24 cellular contexts compared by ENCODE assay signal in genomic region chr1:193141804-193142203, GRCh38. TPM values are rescaled to one million over a fixed set of nuclear protein-coding genes. Genes with fewer than 3 reads are reported as not detected.
A peak's percentile ranks its signal among the peaks of the same experiment; 100 is the strongest.
DNase-seq lines count a peak whose midpoint lies in the region; ATAC-seq and TF ChIP-seq lines count a peak whose summit lies in the region.
"Had no signal": no experiment of that assay in that cellular context is flagged by ENCODE, and none has a peak within 500 bp of the region (broad histone marks: within the 10 kb centered on the region; RNA-seq: fewer than 3 reads in every experiment).

No MANE protein-coding gene starts in this region.

- intact Hi-C loops in CD4-positive, alpha-beta T cell (cut with DNase I, micrococcal nuclease) = loop anchor here in 1 of 2 experiments (10.0 kb wide), 1 partner anchor 1153 kb away; no protein-coding TSS in a partner anchor

- peak overlapping the region; percentile 16 for H3K27ac Mint-ChIP-seq in CD4-positive, alpha-beta T cell
- peak overlapping the region in 5 of 8 donors; percentile 43 to 83 (median 56) for H3K27ac Mint-ChIP-seq in CD8-positive, alpha-beta memory T cell

- peak; percentile 68 for ATAC-seq in CD4-positive, alpha-beta T cell (ENCODE audit: poor library complexity)
- ATAC-seq in HG03159 (IDR thresholded peaks at IDR 0.05; ENCODE audit: unreplicated experiment) (no peak), foreskin keratinocyte (no peak)
- ATAC-seq: HCT116, Right ventricle myocardium inferior had no signal

- CTCF ChIA-PET in CD4-positive, alpha-beta T cell (lab: Charles Lee) = interaction anchor here (0.9 kb wide), 1 partner anchor 20 kb away, joined by 3 read pairs; no protein-coding TSS in a partner anchor
- CTCF ChIA-PET in CD8-positive, alpha-beta memory T cell (lab: Charles Lee) = interaction anchor here (1.4 kb wide), 1 partner anchor 20 kb away, joined by 4 read pairs; the partner anchor contains the start of gene CDC73

- no peak overlapping the region for H3K23ac ChIP-seq in mesenchymal stem cell (ENCODE audit: low read length in 2 of 2)

- 100% methylated on average over 2 of the region's 3 CpGs for WGBS in mesenchymal stem cell

- H3K27ac ChIP-seq in CD4-positive, alpha-beta T cell (ENCODE audit: low read depth, low read length) = no peak overlapping the region
- no peak overlapping the region for H3K27ac ChIP-seq in CD8-positive, alpha-beta memory T cell (ENCODE audit: low read depth, low read length)
- H3K27ac ChIP-seq in mesenchymal stem cell (ENCODE audit: low read length, poor library complexity, severe bottlenecking) (no peak overlapping the region), foreskin keratinocyte (no peak overlapping the region)
- H3K27ac ChIP-seq: skin epidermis, suprapubic skin had no signal

- H2BK15ac ChIP-seq in mesenchymal stem cell (ENCODE audit: low read depth, poor library complexity, severe bottlenecking) = no peak overlapping the region

- H2BK120ac ChIP-seq in mesenchymal stem cell (ENCODE audit: low read depth, low read length) = no peak overlapping the region

- H3K4me2 ChIP-seq in mesenchymal stem cell (ENCODE audit: low read length, poor library complexity, severe bottlenecking) = no peak overlapping the region

- H3K9me3 ChIP-seq in CD4-positive, alpha-beta T cell (ENCODE audit: control insufficient read depth, low read length) = no peaks in the 10 kb centered on the region
- no peaks in the 10 kb centered on the region for H3K9me3 ChIP-seq in CD8-positive, alpha-beta memory T cell (ENCODE audit: low read length)
- no peaks in the 10 kb centered on the region for H3K9me3 ChIP-seq in mesenchymal stem cell (ENCODE audit: control insufficient read depth, low read length)
- H3K9me3 ChIP-seq: suprapubic skin had no signal

- H3K27me3 ChIP-seq in CD4-positive, alpha-beta T cell (ENCODE audit: control insufficient read depth, insufficient read depth, low read length) = no peaks in the 10 kb centered on the region
- no peaks in the 10 kb centered on the region for H3K27me3 ChIP-seq in CD8-positive, alpha-beta memory T cell (ENCODE audit: insufficient read depth, low read length, poor library complexity, severe bottlenecking)
- H3K27me3 ChIP-seq in mesenchymal stem cell (ENCODE audit: control insufficient read depth in 1 of 2, insufficient read depth in 1 of 2, low read length in 2 of 2) (no peaks in the 10 kb centered on the region), foreskin keratinocyte (no peaks in the 10 kb centered on the region)
- H3K27me3 ChIP-seq: suprapubic skin had no signal

- no peak overlapping the region for H3K4ac ChIP-seq in mesenchymal stem cell (ENCODE audit: low read depth in 1 of 2, low read length in 2 of 2)

- H3K4me1 Mint-ChIP-seq in CD4-positive, alpha-beta T cell (ENCODE audit: low read depth) = peaks cover 46% of the 10 kb centered on the region
- peaks cover 29 to 53% (median 50%) of the 10 kb centered on the region in 3 donors for H3K4me1 Mint-ChIP-seq in CD8-positive, alpha-beta memory T cell

- no peak overlapping the region for H3K18ac ChIP-seq in mesenchymal stem cell (ENCODE audit: low read depth in 1 of 2, low read length in 2 of 2)

- H3K14ac ChIP-seq in mesenchymal stem cell (ENCODE audit: low read length in 2 of 2) = no peak overlapping the region

- no peaks in the 10 kb centered on the region for H3K4me1 ChIP-seq in CD8-positive, alpha-beta memory T cell (ENCODE audit: insufficient read depth, low read length)
- H3K4me1 ChIP-seq in mesenchymal stem cell (ENCODE audit: control insufficient read depth, insufficient read depth, low read depth, low read length) = peaks cover 1% of the 10 kb centered on the region
- H3K4me1 ChIP-seq in foreskin keratinocyte = no peaks in the 10 kb centered on the region
- H3K4me1 ChIP-seq: suprapubic skin had no signal

- peak overlapping the region; percentile 30 for H3K9ac ChIP-seq in mesenchymal stem cell (ENCODE audit: low read length)

- no peak overlapping the region for H3K4me3 Mint-ChIP-seq in CD4-positive, alpha-beta T cell
- no peak overlapping the region for H3K4me3 Mint-ChIP-seq in CD8-positive, alpha-beta memory T cell
- H3K4me3 Mint-ChIP-seq: activated T-cell treated with anti-CD3 and anti-CD28 coated beads, Interleukin-2, amount 50 U/mL, for 4 hours; central memory CD8-positive, alpha-beta T cell; immature natural killer cell had no signal

- no peak overlapping the region for H2BK12ac ChIP-seq in mesenchymal stem cell (ENCODE audit: low read length in 2 of 2)

- POLR2A ChIA-PET in CD4-positive, alpha-beta T cell (lab: Charles Lee) = no interaction called here
- POLR2A ChIA-PET in CD8-positive, alpha-beta memory T cell (lab: Charles Lee) = no interaction called here

- peaks cover 16% of the 10 kb centered on the region for H3K36me3 ChIP-seq in CD8-positive, alpha-beta memory T cell (ENCODE audit: insufficient read depth, low read length)
- peaks cover 15 to 87% of the 10 kb centered on the region in 2 experiments for H3K36me3 ChIP-seq in mesenchymal stem cell (ENCODE audit: control insufficient read depth in 1 of 2, insufficient read depth in 2 of 2, low read depth in 1 of 2, low read length in 2 of 2)

- no peak overlapping the region for H2AK5ac ChIP-seq in mesenchymal stem cell (ENCODE audit: low read length, severe bottlenecking)

- no peak for TF ChIP-seq CTCF in CD4-positive, alpha-beta T cell (IDR thresholded peaks at IDR 0.05)
- no peak for TF ChIP-seq CTCF in foreskin keratinocyte (conservative IDR thresholded peaks at IDR 0.05)

- peaks cover 17% of the 10 kb centered on the region for H3K79me1 ChIP-seq in mesenchymal stem cell (replicated peaks; ENCODE audit: low read length, poor library complexity, severe bottlenecking)

- no peak overlapping the region for H4K91ac ChIP-seq in mesenchymal stem cell (ENCODE audit: low read length)

- H3K9me3 Mint-ChIP-seq in CD4-positive, alpha-beta T cell = no peaks in the 10 kb centered on the region
- no peaks in the 10 kb centered on the region for H3K9me3 Mint-ChIP-seq in CD8-positive, alpha-beta memory T cell
- H3K9me3 Mint-ChIP-seq: activated T-cell treated with anti-CD3 and anti-CD28 coated beads, Interleukin-2, amount 50 U/mL, for 4 hours; central memory CD8-positive, alpha-beta T cell; immature natural killer cell had no signal

- no peak overlapping the region for H2AFZ ChIP-seq in mesenchymal stem cell (ENCODE audit: low read depth, low read length)

- peaks cover 90% of the 10 kb centered on the region for H3K36me3 Mint-ChIP-seq in CD4-positive, alpha-beta T cell (ENCODE audit: low read depth)
- H3K36me3 Mint-ChIP-seq in CD8-positive, alpha-beta memory T cell = peaks cover 15 to 80% (median 29%) of the 10 kb centered on the region in 3 donors

- H2BK5ac ChIP-seq in mesenchymal stem cell (ENCODE audit: low read depth, low read length, poor library complexity, severe bottlenecking) = no peak overlapping the region

- no peak overlapping the region for H3K4me3 ChIP-seq in CD8-positive, alpha-beta memory T cell (ENCODE audit: low read length)
- no peak overlapping the region for H3K4me3 ChIP-seq in mesenchymal stem cell (ENCODE audit: insufficient read depth in 1 of 2, low read depth in 1 of 2, low read length in 2 of 2)
- H3K4me3 ChIP-seq: lung, skin epidermis, suprapubic skin had no signal

- H4K8ac ChIP-seq in mesenchymal stem cell (ENCODE audit: low read length) = no peak overlapping the region

- no peaks in the 10 kb centered on the region for H3K27me3 Mint-ChIP-seq in CD4-positive, alpha-beta T cell
- H3K27me3 Mint-ChIP-seq in CD8-positive, alpha-beta memory T cell = no peaks in the 10 kb centered on the region
- H3K27me3 Mint-ChIP-seq: central memory CD8-positive, alpha-beta T cell had no signal

- DNase-seq in CD4-positive, alpha-beta T cell = no peak
- DNase-seq in CD8-positive, alpha-beta memory T cell = no peak
- DNase-seq in T-helper 22 cell (ENCODE audit: low read depth) = peak; percentile 6
- DNase-seq in mesenchymal stem cell = no peak
- DNase-seq in foreskin keratinocyte = no peak
- no peak for DNase-seq in activated CD8-positive, alpha-beta memory T cell treated with anti-CD3 and anti-CD28 coated beads, Interleukin-2, amount 50 U/mL, for 48 hours
- DNase-seq: activated CD4-positive, CD25-positive, alpha-beta regulatory T cell treated with anti-CD3 and anti-CD28 coated beads, Interleukin-2, amount 50 U/mL, for 72 hours; activated T-cell treated with anti-CD3 and anti-CD28 coated beads, Interleukin-2, amount 50 U/mL, for 4 hours; amygdala; effector CD4-positive, alpha-beta T cell; head of caudate nucleus; immature natural killer cell; NCI-H1048; NCI-H2081; NCI-H524 treated with DMSO at 0.1 percent for 48 hours; stimulated activated CD4-positive, alpha-beta T cell treated with anti-CD3 and anti-CD28 coated beads, Interleukin-4, amount 100 ng/mL, for 1 hour had no signal

RNA-seq across cellular contexts. Expression of gene CDC73, which starts 20.0 kb away (rescaled TPM):
- 10 to 100 TPM; 65.4 to 66.5 TPM for total RNA-seq in CD4-positive, alpha-beta T cell
- 10 to 100 TPM; 59.8 to 63.8 TPM for total RNA-seq in CD8-positive, alpha-beta memory T cell
- 58.5 TPM for polyA plus RNA-seq in CD8-positive, alpha-beta memory T cell
- 24.8 TPM for polyA plus RNA-seq in mesenchymal stem cell (2013, experiment 1 of 2)
- polyA plus RNA-seq in mesenchymal stem cell (2013, experiment 2 of 2) = 25.1 TPM
- 33.6 and 34.2 TPM in 2 replicates for total RNA-seq in foreskin keratinocyte
- 14.5 and 16.0 TPM in 2 replicates for polyA plus RNA-seq in foreskin keratinocyte

RNA-seq across cellular contexts. Expression of gene GLRX2, which starts 36.6 kb away (rescaled TPM):
- total RNA-seq in CD4-positive, alpha-beta T cell = 1 to 10 TPM; 4.3 to 5.5 TPM
- 10 to 100 TPM; 47.1 to 49.6 TPM for total RNA-seq in CD8-positive, alpha-beta memory T cell
- 13.2 TPM for polyA plus RNA-seq in CD8-positive, alpha-beta memory T cell
- 28.8 TPM for polyA plus RNA-seq in mesenchymal stem cell (2013, experiment 1 of 2)
- polyA plus RNA-seq in mesenchymal stem cell (2013, experiment 2 of 2) = 29.9 TPM
- total RNA-seq in foreskin keratinocyte = 25.6 and 27.5 TPM in 2 replicates
- polyA plus RNA-seq in foreskin keratinocyte = 32.3 and 34.3 TPM in 2 replicates

RNA-seq across cellular contexts. Expression of gene B3GALT2, which starts 44.6 kb away (rescaled TPM):
- under 1 TPM; 0.22 to 0.25 TPM for total RNA-seq in CD4-positive, alpha-beta T cell
- 1 to 10 TPM; 2.4 TPM for total RNA-seq in CD8-positive, alpha-beta memory T cell
- polyA plus RNA-seq in CD8-positive, alpha-beta memory T cell = 2.9 TPM
- 1.2 TPM for polyA plus RNA-seq in mesenchymal stem cell (2013, experiment 1 of 2)
- polyA plus RNA-seq in mesenchymal stem cell (2013, experiment 2 of 2) = 1.2 TPM
- not detected in 2 replicates for total RNA-seq in foreskin keratinocyte
- not detected in 2 replicates for polyA plus RNA-seq in foreskin keratinocyte
- total RNA-seq: G401 had no signal
